Comparison of ENCODE assay signal across 2 cellular contexts in genomic region chr6:156840606-156841005, GRCh38.
TF ChIP-seq lines count a peak whose summit lies in the region.

No MANE protein-coding gene starts in this region.

TF ChIP-seq in GM23338, 12 proteins besides CTCF, POLR2A, EP300 and RAD21 (continued from another document):
- TF ChIP-seq ETS1 (IDR thresholded peaks at IDR 0.05) (no peak), ZNF462 (CRISPR knock-in tag; IDR thresholded peaks at IDR 0.05) (no peak), EZH2 (IDR thresholded peaks at IDR 0.05; ENCODE audit: low read depth, unreplicated experiment) (no peak), REST (IDR thresholded peaks at IDR 0.05; ENCODE audit: unreplicated experiment) (no peak), ZNF114 (CRISPR knock-in tag; IDR thresholded peaks at IDR 0.05) (no peak)

TF ChIP-seq in K562, 482 proteins besides CTCF, POLR2A, EP300 and RAD21 (continued from another document):
- TF ChIP-seq ARID3B (CRISPR knock-in tag; IDR thresholded peaks at IDR 0.05; ENCODE audit: borderline replicate concordance) (no peak), ZNF316 (IDR thresholded peaks at IDR 0.05) (peak; percentile 36; the same call in 1 of the 2 replicates), CBFA2T2 (conservative IDR thresholded peaks at IDR 0.05) (no peak), ZFP91 (CRISPR knock-in tag; IDR thresholded peaks at IDR 0.05) (no peak), ZNF140 (CRISPR knock-in tag; IDR thresholded peaks at IDR 0.05) (no peak), GTF2A2 (tag; IDR thresholded peaks at IDR 0.05) (no peak), DEAF1 (CRISPR knock-in tag; IDR thresholded peaks at IDR 0.05) (no peak), ZNF395 (CRISPR knock-in tag; IDR thresholded peaks at IDR 0.05) (no peak), VEZF1 (CRISPR knock-in tag; IDR thresholded peaks at IDR 0.05) (no peak), TBP (optimal IDR thresholded peaks at IDR 0.05; ENCODE audit: low read depth, low read length) (no peak), MXD1 (CRISPR knock-in tag; IDR thresholded peaks at IDR 0.05; ENCODE audit: borderline replicate concordance, poor library complexity, severe bottlenecking) (no peak), ZNF445 (CRISPR knock-in tag; IDR thresholded peaks at IDR 0.05; ENCODE audit: low read depth) (no peak), ZNF143 (CRISPR knock-in tag; IDR thresholded peaks at IDR 0.05) (no peak), ETV1 (tag; conservative IDR thresholded peaks at IDR 0.05; ENCODE audit: low read depth) (peak; percentile 39; the same call in 1 of the 2 replicates), ZNF23 (CRISPR knock-in tag; IDR thresholded peaks at IDR 0.05) (no peak), SRSF9 (IDR thresholded peaks at IDR 0.05; ENCODE audit: borderline replicate concordance, low read depth, low read length) (no peak), NFE2 (IDR thresholded peaks at IDR 0.05; ENCODE audit: low read depth) (peak; percentile 65; the same call in 1 of the 2 replicates), ZNF175 (CRISPR knock-in tag; IDR thresholded peaks at IDR 0.05; ENCODE audit: low read depth) (no peak), CCNT2 (IDR thresholded peaks at IDR 0.05; ENCODE audit: borderline replicate concordance, extremely low read depth, insufficient read length, low read depth, low read length) (no peak), COPS2 (conservative IDR thresholded peaks at IDR 0.05) (no peak), HMGN3 (IDR thresholded peaks at IDR 0.05; ENCODE audit: borderline replicate concordance, extremely low read depth, insufficient read length, low read depth, low read length) (no peak), PCBP1 (IDR thresholded peaks at IDR 0.05; ENCODE audit: low read depth, low read length, poor library complexity, severe bottlenecking) (no peak), PHTF2 (CRISPR knock-in tag; IDR thresholded peaks at IDR 0.05) (no peak), POLR3G (IDR thresholded peaks at IDR 0.05; ENCODE audit: extremely low read depth, insufficient read length, insufficient replicate concordance) (no peak), C11orf30 (IDR thresholded peaks at IDR 0.05; ENCODE audit: low read depth) (peak; percentile 57), CBX8 (IDR thresholded peaks at IDR 0.05; ENCODE audit: borderline replicate concordance, extremely low read depth, low read depth, low read length, poor library complexity, severe bottlenecking) (no peak), ETS1 (conservative IDR thresholded peaks at IDR 0.05; ENCODE audit: control insufficient read depth, low read depth, low read length) (no peak), GTF2B (IDR thresholded peaks at IDR 0.05; ENCODE audit: extremely low read depth, insufficient read length) (no peak), SMARCE1 (IDR thresholded peaks at IDR 0.05) (no peak)
